ENCODE assay signal across 20 cellular contexts in genomic region chr4:79445371-79445781, GRCh38. TPM values are rescaled to one million over a fixed set of nuclear protein-coding genes. Genes with fewer than 3 reads are reported as not detected.
DNase-seq lines count a peak whose midpoint lies in the region; FAIRE-seq and TF ChIP-seq lines count a peak whose summit lies in the region.
"Had no signal": no experiment of that assay in that cellular context is flagged by ENCODE, and none has a peak within 500 bp of the region (broad histone marks: within the 10 kb centered on the region; RNA-seq: fewer than 3 reads in every experiment).

No MANE protein-coding gene starts in this region.

- no peaks in the 10 kb centered on the region for H3K36me3 ChIP-seq in cardiac muscle cell
- no peaks in the 10 kb centered on the region for H3K36me3 ChIP-seq in right atrium auricular region
- H3K36me3 ChIP-seq in endodermal cell (ENCODE audit: control insufficient read depth, insufficient read depth, low read length), result no peaks in the 10 kb centered on the region
- no peaks in the 10 kb centered on the region for H3K36me3 ChIP-seq in esophagus muscularis mucosa

- peak in 1 of 2 donors; percentile 15 for DNase-seq in cardiac muscle cell (ENCODE audit: low read depth in 1 of 2, low spot score in 1 of 2)
- no peak for DNase-seq in right atrium auricular region (ENCODE audit: low spot score)
- DNase-seq in NCI-H510A treated with DMSO at 0.1 percent for 48 hours (lab: John Stamatoyannopoulos, UW), result peak; percentile 82
- peak; percentile 52 for DNase-seq in endodermal cell
- DNase-seq in AG08395 (ENCODE audit: low spot score), result no peak
- no peak for DNase-seq in activated naive CD8-positive, alpha-beta T cell treated with anti-CD3 and anti-CD28 coated beads for 36 hours
- no peak for DNase-seq in esophagus muscularis mucosa (ENCODE audit: extremely low spot score)
- DNase-seq in H54 (ENCODE audit: insufficient read length, low spot score), result no peak
- DNase-seq: ACHN; activated CD4-positive, alpha-beta T cell treated with anti-CD3 and anti-CD28 coated beads for 4 hours; activated T-cell treated with anti-CD3 and anti-CD28 coated beads, Interleukin-2, amount 50 U/mL, for 4 hours; nucleus accumbens; OCI-M1; T-helper 1 cell had no signal

- no peaks in the 10 kb centered on the region for H3K9me3 Mint-ChIP-seq in endodermal cell
- no peaks in the 10 kb centered on the region for H3K9me3 Mint-ChIP-seq in activated naive CD8-positive, alpha-beta T cell treated with anti-CD3 and anti-CD28 coated beads for 36 hours
- H3K9me3 Mint-ChIP-seq: activated T-cell treated with anti-CD3 and anti-CD28 coated beads, Interleukin-2, amount 50 U/mL, for 4 hours had no signal

- no peak overlapping the region for H3K9ac ChIP-seq in endodermal cell (ENCODE audit: extremely low read depth, low read length, poor library complexity, severe bottlenecking)

- 78 to 88% methylated on average over 3 to 5 of the region's 5 CpGs for WGBS in endodermal cell (ENCODE audit: insufficient coverage in 1 of 2, insufficient read length in 1 of 2), 2 experiments
- 72% methylated on average over 5 of the region's 5 CpGs for WGBS in esophagus muscularis mucosa

- H3K27ac ChIP-seq in cardiac muscle cell, result peak overlapping the region; percentile 35
- H3K27ac ChIP-seq in right atrium auricular region, result no peak overlapping the region
- no peak overlapping the region for H3K27ac ChIP-seq in endodermal cell (ENCODE audit: low read depth, low read length)
- H3K27ac ChIP-seq in esophagus muscularis mucosa (replicated peaks in 1 of 4), result no peak overlapping the region

- no peak overlapping the region for H3K4me3 ChIP-seq in cardiac muscle cell
- H3K4me3 ChIP-seq in right atrium auricular region, result no peak overlapping the region
- no peak overlapping the region for H3K4me3 ChIP-seq in endodermal cell (ENCODE audit: low read length)
- no peak overlapping the region for H3K4me3 ChIP-seq in esophagus muscularis mucosa
- H3K4me3 ChIP-seq: lung had no signal

- no peak overlapping the region for H3K27ac Mint-ChIP-seq in endodermal cell
- no peak overlapping the region for H3K27ac Mint-ChIP-seq in activated naive CD8-positive, alpha-beta T cell treated with anti-CD3 and anti-CD28 coated beads for 36 hours

- no peak for TF ChIP-seq EP300 in esophagus muscularis mucosa (IDR thresholded peaks at IDR 0.05)

- H3K27me3 ChIP-seq in cardiac muscle cell, result no peaks in the 10 kb centered on the region
- H3K27me3 ChIP-seq in right atrium auricular region, result no peaks in the 10 kb centered on the region
- no peaks in the 10 kb centered on the region for H3K27me3 ChIP-seq in endodermal cell (ENCODE audit: control insufficient read depth, insufficient read depth, low read length, poor library complexity, severe bottlenecking)
- H3K27me3 ChIP-seq in esophagus muscularis mucosa, result no peaks in the 10 kb centered on the region

- intact Hi-C loops in esophagus muscularis mucosa (cut with DNase I), result no loop called here

- no peak for TF ChIP-seq CTCF in cardiac muscle cell (IDR thresholded peaks at IDR 0.05; ENCODE audit: low read depth, low read length)
- no peak for TF ChIP-seq CTCF in right atrium auricular region (IDR thresholded peaks at IDR 0.05)
- TF ChIP-seq CTCF in endodermal cell (conservative IDR thresholded peaks at IDR 0.05), result no peak
- TF ChIP-seq CTCF in esophagus muscularis mucosa (IDR thresholded peaks at IDR 0.05), result no peak

- no peak overlapping the region for H3K4me3 Mint-ChIP-seq in endodermal cell
- H3K4me3 Mint-ChIP-seq in activated naive CD8-positive, alpha-beta T cell treated with anti-CD3 and anti-CD28 coated beads for 36 hours, result no peak overlapping the region
- H3K4me3 Mint-ChIP-seq: activated T-cell treated with anti-CD3 and anti-CD28 coated beads, Interleukin-2, amount 50 U/mL, for 4 hours had no signal

- no peak for TF ChIP-seq POLR2A in esophagus muscularis mucosa (IDR thresholded peaks at IDR 0.05; ENCODE audit: low read depth)
- no peak for TF ChIP-seq POLR2A in H54 (IDR thresholded peaks at IDR 0.05; ENCODE audit: low read depth, low read length)

- FAIRE-seq in H54 (lab: Jason Lieb, UNC), result no peak
- FAIRE-seq: colon had no signal

- H3K27me3 Mint-ChIP-seq in endodermal cell (ENCODE audit: insufficient read depth), result no peaks in the 10 kb centered on the region
- H3K27me3 Mint-ChIP-seq in activated naive CD8-positive, alpha-beta T cell treated with anti-CD3 and anti-CD28 coated beads for 36 hours, result peaks cover 3% of the 10 kb centered on the region

- no peaks in the 10 kb centered on the region for H3K36me3 Mint-ChIP-seq in endodermal cell (ENCODE audit: low read depth)
- no peaks in the 10 kb centered on the region for H3K36me3 Mint-ChIP-seq in activated naive CD8-positive, alpha-beta T cell treated with anti-CD3 and anti-CD28 coated beads for 36 hours

- peaks cover 15% of the 10 kb centered on the region for H3K4me1 Mint-ChIP-seq in endodermal cell
- H3K4me1 Mint-ChIP-seq in activated naive CD8-positive, alpha-beta T cell treated with anti-CD3 and anti-CD28 coated beads for 36 hours, result no peaks in the 10 kb centered on the region

- H3K4me1 ChIP-seq in cardiac muscle cell (ENCODE audit: low read depth), result peaks cover 7% of the 10 kb centered on the region
- no peaks in the 10 kb centered on the region for H3K4me1 ChIP-seq in right atrium auricular region
- H3K4me1 ChIP-seq in endodermal cell (ENCODE audit: control insufficient read depth, insufficient read depth, low read length), result no peaks in the 10 kb centered on the region
- H3K4me1 ChIP-seq in esophagus muscularis mucosa, result peaks cover 0 to 5% (median 0%) of the 10 kb centered on the region in 4 donors

- H3K9me3 ChIP-seq in cardiac muscle cell (ENCODE audit: low read depth), result no peaks in the 10 kb centered on the region
- no peaks in the 10 kb centered on the region for H3K9me3 ChIP-seq in right atrium auricular region
- no peaks in the 10 kb centered on the region for H3K9me3 ChIP-seq in endodermal cell (ENCODE audit: control insufficient read depth, low read length)
- no peaks in the 10 kb centered on the region for H3K9me3 ChIP-seq in esophagus muscularis mucosa

RNA-seq across cellular contexts. Expression of gene GK2, which starts 37.3 kb away (rescaled TPM):
- total RNA-seq in cardiac muscle cell (not detected in 2 replicates), right atrium auricular region (not detected), endodermal cell (not detected), esophagus muscularis mucosa (not detected)
- polyA plus RNA-seq in cardiac muscle cell, result not detected in 2 replicates
- not detected for polyA plus RNA-seq in endodermal cell (2013, experiment 1 of 2)
- polyA plus RNA-seq in endodermal cell (2013, experiment 2 of 2), result not detected
- not detected for total RNA-seq in activated naive CD8-positive, alpha-beta T cell treated with anti-CD3 and anti-CD28 coated beads for 36 hours
- total RNA-seq: activated T-cell treated with anti-CD3 and anti-CD28 coated beads, Interleukin-2, amount 50 U/mL, for 4 hours; fibroblast of lung; HT1080; lung; MCF 10A had no signal
- polyA plus RNA-seq: fibroblast of lung, lung, thymus had no signal

Comparison
In these comparisons a context has a peak if more than half of its experiments do, and no peak if none do; other contexts are left out.
1. DNase-seq: peak in NCI-H510A treated with DMSO at 0.1 percent for 48 hours (single experiment) and endodermal cell (single experiment); none in right atrium auricular region (single experiment), AG08395 (single experiment), activated naive CD8-positive, alpha-beta T cell treated with anti-CD3 and anti-CD28 coated beads for 36 hours (single experiment), esophagus muscularis mucosa (single experiment) and H54 (single experiment).